Comparison of ENCODE assay signal across 11 cellular contexts in the genomic region with DNA sequence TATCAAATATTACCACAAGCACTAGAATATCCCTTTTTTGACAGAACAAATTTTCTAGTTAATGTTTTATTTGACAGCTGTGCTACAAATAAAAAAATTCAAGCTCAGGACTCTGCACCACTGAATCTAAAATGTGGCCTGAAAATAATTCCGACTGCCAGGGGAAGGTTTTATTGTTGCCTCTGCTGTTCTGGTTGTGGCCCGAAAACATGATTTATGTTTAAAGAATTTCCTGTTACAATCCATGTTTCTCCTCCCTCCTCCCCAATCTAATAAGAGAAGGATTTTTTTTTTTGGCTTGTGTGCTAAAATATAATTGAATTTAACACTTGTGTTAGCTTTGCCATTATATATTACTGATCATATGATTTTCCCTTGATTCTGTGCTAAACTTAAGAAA.
DNase-seq lines count a peak whose midpoint lies in the region; ATAC-seq, FAIRE-seq and TF ChIP-seq lines count a peak whose summit lies in the region.
"Had no signal": no experiment of that assay in that cellular context is flagged by ENCODE, and none has a peak within 500 bp of the region (broad histone marks: within the 10 kb centered on the region; RNA-seq: fewer than 3 reads in every experiment).

No MANE protein-coding gene starts in this region.

- intact Hi-C loops in endothelial cell of umbilical vein (cut with micrococcal nuclease), result loop anchor here (5.0 kb wide), 3 partner anchors 71 to 276 kb away; a partner anchor contains a TSS

- peaks cover 62% of the 10 kb centered on the region for H3K4me1 ChIP-seq in endothelial cell of umbilical vein (ENCODE audit: control insufficient read depth, extremely low read depth, insufficient read depth, low read length)

- H3K4me3 ChIP-seq in endothelial cell of umbilical vein (replicated peaks in 1 of 3; ENCODE audit: insufficient read depth in 1 of 3, low read depth in 1 of 3, low read length in 3 of 3), result no peak overlapping the region

- H3K4me3 Mint-ChIP-seq in naive thymus-derived CD8-positive, alpha-beta T cell, result no peak overlapping the region

- H3K79me2 ChIP-seq in endothelial cell of umbilical vein (ENCODE audit: control insufficient read depth, insufficient read depth, low read length), result no peaks in the 10 kb centered on the region

- H3K27me3 ChIP-seq in endothelial cell of umbilical vein (ENCODE audit: control insufficient read depth in 2 of 2, insufficient read depth in 2 of 2, low read length in 2 of 2), result no peaks in the 10 kb centered on the region

- H3K9me3 Mint-ChIP-seq in naive thymus-derived CD8-positive, alpha-beta T cell, result no peaks in the 10 kb centered on the region

- no peaks in the 10 kb centered on the region for H3K36me3 ChIP-seq in endothelial cell of umbilical vein (ENCODE audit: control insufficient read depth in 2 of 2, extremely low read depth in 1 of 2, insufficient read depth in 2 of 2, low read length in 2 of 2)

- CTCF ChIA-PET in RWPE1 (lab: Yijun Ruan, JAX) (interaction anchor here (0.9 kb wide), 1 partner anchor 9 kb away, joined by 3 read pairs; no protein-coding TSS in a partner anchor), endothelial cell of umbilical vein (lab: Charles Lee) (interaction anchor here (1.9 kb wide), 1 partner anchor 561 kb away, joined by 6 read pairs; no protein-coding TSS in a partner anchor)

- H3K27me3 Mint-ChIP-seq in naive thymus-derived CD8-positive, alpha-beta T cell, result no peaks in the 10 kb centered on the region

- no peaks in the 10 kb centered on the region for H3K9me3 ChIP-seq in endothelial cell of umbilical vein (replicated peaks; ENCODE audit: control insufficient read depth, insufficient read depth, low read length)

- ATAC-seq in GM18873 (IDR thresholded peaks at IDR 0.05; ENCODE audit: low FRiP score, unreplicated experiment), result no peak
- no peak for ATAC-seq in naive thymus-derived CD8-positive, alpha-beta T cell
- ATAC-seq: stimulated activated naive CD8-positive, alpha-beta T cell treated with anti-CD3 and anti-CD28 coated beads, Interleukin-15, Interleukin-2, amounts not matched to agents 100 U/mL and 50 U/mL, for 24 hours had no signal

- peak overlapping the region in 1 of 10 donors; percentile 38 for H3K27ac Mint-ChIP-seq in naive thymus-derived CD8-positive, alpha-beta T cell

- peaks cover 0 to 2% (median 0%) of the 10 kb centered on the region in 4 donors for H3K4me1 Mint-ChIP-seq in naive thymus-derived CD8-positive, alpha-beta T cell

- TF ChIP-seq POLR2A in endothelial cell of umbilical vein (IDR thresholded peaks at IDR 0.05; ENCODE audit: low read depth, low read length), result no peak

- peak overlapping the region; percentile 64 for H3K9ac ChIP-seq in endothelial cell of umbilical vein (replicated peaks; ENCODE audit: extremely low read depth, insufficient read depth, low read length)

- no peak overlapping the region for H3K27ac ChIP-seq in RWPE1
- peak overlapping the region; percentile 78 for H3K27ac ChIP-seq in endothelial cell of umbilical vein (ENCODE audit: insufficient read depth, low read depth, low read length)

- dilution Hi-C loops in endothelial cell of umbilical vein (cut with MboI; ENCODE audit: extremely low pct_ligation_motif_present, low sequenced_read_pairs), result no loop called here

- BruUV-seq in endothelial cell of umbilical vein (replicated peaks; lab: Mats Ljungman, UMichigan), result no TSS peak

- FAIRE-seq in endothelial cell of umbilical vein (lab: Jason Lieb, UNC), result no peak

- no peaks in the 10 kb centered on the region for H4K20me1 ChIP-seq in endothelial cell of umbilical vein (replicated peaks; ENCODE audit: control insufficient read depth, extremely low read depth, insufficient read depth, low read length)

- H3K4me2 ChIP-seq in endothelial cell of umbilical vein (ENCODE audit: insufficient read depth, low read length), result peak overlapping the region; percentile 27

- TF ChIP-seq CTCF in RWPE1 (conservative IDR thresholded peaks at IDR 0.05; ENCODE audit: low read depth), result no peak
- TF ChIP-seq CTCF in endothelial cell of umbilical vein (IDR thresholded peaks at IDR 0.05; ENCODE audit: extremely low read depth in 1 of 2, insufficient read depth in 1 of 2, low read depth in 1 of 2, low read length in 2 of 2), result no peak

- DNase-seq in Daoy (ENCODE audit: low read depth), result peak; percentile 25
- DNase-seq in RWPE1 (ENCODE audit: low spot score), result peak; percentile 55
- peak; percentile 80 for DNase-seq in endothelial cell of umbilical vein (ENCODE audit: low read depth, low spot score)
- DNase-seq in myocyte (ENCODE audit: low read depth), result peak; percentile 65
- no peak for DNase-seq in naive thymus-derived CD8-positive, alpha-beta T cell
- DNase-seq in iPS-NIHi7 (ENCODE audit: extremely low spot score), result no peak
- no peak for DNase-seq in SHP77 treated with DMSO at 0.1 percent for 48 hours (lab: John Stamatoyannopoulos, UW)
- DNase-seq: C1 segment of cervical spinal cord; mesendoderm; stimulated activated naive CD8-positive, alpha-beta T cell treated with anti-CD3 and anti-CD28 coated beads, Interleukin-15, Interleukin-2, amounts not matched to agents 100 U/mL and 50 U/mL, for 24 hours had no signal

- H3K36me3 Mint-ChIP-seq in naive thymus-derived CD8-positive, alpha-beta T cell, result peaks cover 4 to 50% (median 18%) of the 10 kb centered on the region in 3 donors

- POLR2A ChIA-PET in RWPE1 (lab: Yijun Ruan, JAX; ENCODE audit: low non-redundant PET), result no interaction called here
- POLR2A ChIA-PET in endothelial cell of umbilical vein (lab: Charles Lee), result no interaction called here
- POLR2A ChIA-PET in naive thymus-derived CD8-positive, alpha-beta T cell (lab: Charles Lee), result no interaction called here

- H2AFZ ChIP-seq in endothelial cell of umbilical vein (ENCODE audit: low read depth, low read length), result peak overlapping the region; percentile 42

- H3K9me1 ChIP-seq in endothelial cell of umbilical vein (replicated peaks; ENCODE audit: control insufficient read depth, extremely low read depth, insufficient read depth, low read length), result no peaks in the 10 kb centered on the region

TF ChIP-seq in endothelial cell of umbilical vein, 7 proteins besides CTCF, POLR2A, EP300 and RAD21:
- TF ChIP-seq MYC (IDR thresholded peaks at IDR 0.05; ENCODE audit: low read depth, low read length) (no peak), POLR2AphosphoS5 (IDR thresholded peaks at IDR 0.05; ENCODE audit: insufficient read depth, low read depth, low read length) (no peak), JUN (IDR thresholded peaks at IDR 0.05; ENCODE audit: borderline replicate concordance, insufficient read depth, insufficient read length, low read depth) (peak; percentile 37), EZH2 (IDR thresholded peaks at IDR 0.05; ENCODE audit: borderline replicate concordance, low read depth, low read length, severe bottlenecking) (no peak), FOS (IDR thresholded peaks at IDR 0.05; ENCODE audit: borderline replicate concordance, insufficient read depth, low read length) (peak; percentile 57), GATA2 (IDR thresholded peaks at IDR 0.05; ENCODE audit: insufficient read depth, insufficient read length, low read depth, low read length) (no peak)
- TF ChIP-seq, protein P1, sequence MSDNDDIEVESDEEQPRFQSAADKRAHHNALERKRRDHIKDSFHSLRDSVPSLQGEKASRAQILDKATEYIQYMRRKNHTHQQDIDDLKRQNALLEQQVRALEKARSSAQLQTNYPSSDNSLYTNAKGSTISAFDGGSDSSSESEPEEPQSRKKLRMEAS (IDR thresholded peaks at IDR 0.05; ENCODE audit: insufficient read depth, insufficient read length), result no peak
TF ChIP-seq in endothelial cell of umbilical vein: peak in this region for 2.

Comparison
In these comparisons a context has a peak if more than half of its experiments do, and no peak if none do; other contexts are left out.
1. DNase-seq: peak in Daoy (single experiment), RWPE1 (single experiment), endothelial cell of umbilical vein (single experiment) and myocyte (single experiment); none in naive thymus-derived CD8-positive, alpha-beta T cell (0 of 10), iPS-NIHi7 (single experiment) and SHP77 treated with DMSO at 0.1 percent for 48 hours (single experiment).